Comparison of ENCODE assay signal across 13 cellular contexts in genomic region chr17:49775546-49776260, GRCh38. TPM values are rescaled to one million over a fixed set of nuclear protein-coding genes. Genes with fewer than 3 reads are reported as not detected.
DNase-seq lines count a peak whose midpoint lies in the region; ATAC-seq and TF ChIP-seq lines count a peak whose summit lies in the region.
"Had no signal": no experiment of that assay in that cellular context is flagged by ENCODE, and none has a peak within 500 bp of the region (broad histone marks: within the 10 kb centered on the region; RNA-seq: fewer than 3 reads in every experiment).

No MANE protein-coding gene starts in this region.

- TF ChIP-seq CTCF in AG10803 (conservative IDR thresholded peaks at IDR 0.05; ENCODE audit: low read length) (no peak), brain (conservative IDR thresholded peaks at IDR 0.05) (no peak)

- ATAC-seq in right cardiac atrium = peak; percentile 79 to 83
- ATAC-seq: naive thymus-derived CD4-positive, alpha-beta T cell had no signal

- H3K36me3 Mint-ChIP-seq in brain = no peaks in the 10 kb centered on the region
- H3K36me3 Mint-ChIP-seq: naive thymus-derived CD4-positive, alpha-beta T cell had no signal

- peak overlapping the region; percentile 69 to 94 (median 92) for H3K27ac Mint-ChIP-seq in brain

- peaks cover 21% of the 10 kb centered on the region for H3K4me1 Mint-ChIP-seq in brain

- H3K4me3 Mint-ChIP-seq in brain = no peak overlapping the region
- H3K4me3 Mint-ChIP-seq: naive thymus-derived CD4-positive, alpha-beta T cell had no signal

- no peaks in the 10 kb centered on the region for H3K9me3 Mint-ChIP-seq in brain
- H3K9me3 Mint-ChIP-seq: naive thymus-derived CD4-positive, alpha-beta T cell had no signal

- H3K4me1 ChIP-seq in right cardiac atrium (ENCODE audit: control insufficient read depth, insufficient read depth, low read length) = peaks cover 5% of the 10 kb centered on the region

- intact Hi-C loops in right cardiac atrium (cut with DNase I) = loop anchor here in 3 of 4 donors (2.0 to 5.0 kb wide), 3 partner anchors 68 to 203 kb away; partner anchors contain the start of gene SLC35B1 (in 3 of the 3)

- WGBS in right cardiac atrium = 55% methylated on average over 8 of the region's 8 CpGs

- H3K27ac ChIP-seq in right cardiac atrium (ENCODE audit: low read length) = peak overlapping the region; percentile 50

- no peaks in the 10 kb centered on the region for H3K9me3 ChIP-seq in right cardiac atrium (ENCODE audit: control insufficient read depth, low read length)

- no peaks in the 10 kb centered on the region for H3K27me3 ChIP-seq in right cardiac atrium (ENCODE audit: control insufficient read depth, insufficient read depth)

- peaks cover 15% of the 10 kb centered on the region for H3K27me3 Mint-ChIP-seq in brain

- DNase-seq in AG10803 (ENCODE audit: low read depth) (peak; percentile 24), right cardiac atrium (peak; percentile 41 to 73 (median 69)), renal cortical epithelial cell (ENCODE audit: low read depth) (peak; percentile 65), NCI-H69 (lab: John Stamatoyannopoulos, UW) (no peak), DMS53 (lab: John Stamatoyannopoulos, UW) (no peak), NCI-H2081 (lab: John Stamatoyannopoulos, UW) (no peak), retina (no peak)
- DNase-seq: activated CD4-positive, alpha-beta T cell treated with anti-CD3 and anti-CD28 coated beads, Interleukin-2, amount 50 U/mL, for 4 hours; activated gamma-delta T cell; central memory CD4-positive, alpha-beta T cell; naive thymus-derived CD4-positive, alpha-beta T cell; small intestine had no signal

- H3K4me3 ChIP-seq in AG10803 (ENCODE audit: low read length) = no peak overlapping the region
- no peak overlapping the region for H3K4me3 ChIP-seq in right cardiac atrium (ENCODE audit: low read length)

RNA-seq across cellular contexts. Expression of gene FAM117A, which starts 11.8 kb away (rescaled TPM):
- polyA plus RNA-seq in brain (ENCODE audit: insufficient read depth, low read depth, low replicate concordance) = 13.0 TPM
- total RNA-seq in right cardiac atrium = 10 to 100 TPM in 3 of 4 donors, 1 to 10 TPM in 1; 9.9 to 22.8 (median 17.5) TPM
- 16.9 TPM for polyA plus RNA-seq in right cardiac atrium
- 3.1 and 6.0 TPM in 2 replicates for total RNA-seq in renal cortical epithelial cell

RNA-seq across cellular contexts. Expression of gene KAT7, which starts 12.8 kb away (rescaled TPM):
- 85.3 TPM for polyA plus RNA-seq in brain (ENCODE audit: insufficient read depth, low read depth, low replicate concordance)
- total RNA-seq in right cardiac atrium = 10 to 100 TPM; 55.8 to 68.2 (median 57.2) TPM
- 17.5 TPM for polyA plus RNA-seq in right cardiac atrium
- 21.0 and 47.6 TPM in 2 replicates for total RNA-seq in renal cortical epithelial cell

Comparison
In these comparisons a context has a peak if more than half of its experiments do, and no peak if none do; other contexts are left out.
1. DNase-seq: peak in AG10803 (single experiment), right cardiac atrium (3 of 3) and renal cortical epithelial cell (single experiment); none in NCI-H69 (single experiment), DMS53 (single experiment), NCI-H2081 (0 of 2) and retina (single experiment).